In the genomic region with DNA sequence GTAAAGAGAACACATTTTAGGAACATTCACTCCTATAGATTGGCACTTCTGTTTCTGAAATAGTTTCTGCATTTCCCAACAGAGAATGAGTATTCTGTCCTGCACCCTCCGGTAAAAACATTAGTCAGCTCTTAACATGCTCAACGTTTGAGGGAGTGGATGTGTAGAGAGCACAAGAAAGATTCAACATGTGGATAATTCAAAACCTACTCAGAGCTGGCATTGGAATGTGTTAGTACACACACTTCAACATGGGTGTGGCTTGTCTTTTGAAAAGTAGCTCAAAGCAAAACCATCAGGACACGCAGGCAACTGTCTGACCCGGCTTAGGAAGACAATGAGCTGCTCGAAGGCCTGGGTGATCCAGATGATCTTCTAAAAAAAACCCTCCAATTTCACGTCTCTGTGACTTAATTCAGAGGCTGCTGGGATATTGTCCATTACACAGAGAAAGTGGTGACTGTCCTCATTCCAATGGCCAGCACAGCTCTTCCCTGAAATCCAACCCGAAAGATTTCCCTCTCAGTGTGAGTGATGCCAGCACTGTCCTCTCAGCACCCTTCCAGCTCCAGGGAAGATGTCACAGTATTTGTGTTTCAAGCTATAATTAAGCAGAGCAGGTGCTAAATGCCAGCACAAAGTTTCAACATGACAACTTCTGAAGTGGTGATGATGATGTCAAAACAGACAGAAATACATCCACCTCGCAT, we compare ENCODE assay signal across 1 cellular context.
TF ChIP-seq lines count a peak whose summit lies in the region.

No MANE protein-coding gene starts in this region.

TF ChIP-seq in IMR-90, 13 proteins besides CTCF, POLR2A, EP300 and RAD21:
- TF ChIP-seq MAZ (IDR thresholded peaks at IDR 0.05; ENCODE audit: borderline replicate concordance, low read depth, low read length), result no peak
- 0 out of 2 replicates have a peak, but pooled peaks have one; percentile 41 for TF ChIP-seq MXI1 (IDR thresholded peaks at IDR 0.05; ENCODE audit: borderline replicate concordance, low read depth, low read length)
- peak; percentile 44; the same call in 1 of the 2 replicates for TF ChIP-seq MAFK (IDR thresholded peaks at IDR 0.05; ENCODE audit: low read depth, low read length)
- TF ChIP-seq FOS (IDR thresholded peaks at IDR 0.05; ENCODE audit: low read depth, low read length), result no peak
- peak; percentile 58; the same call in 1 of the 2 replicates for TF ChIP-seq CEBPB (IDR thresholded peaks at IDR 0.05; ENCODE audit: low read depth, low read length)
